ENCODE assay signal across 1 cellular context in the genomic region with DNA sequence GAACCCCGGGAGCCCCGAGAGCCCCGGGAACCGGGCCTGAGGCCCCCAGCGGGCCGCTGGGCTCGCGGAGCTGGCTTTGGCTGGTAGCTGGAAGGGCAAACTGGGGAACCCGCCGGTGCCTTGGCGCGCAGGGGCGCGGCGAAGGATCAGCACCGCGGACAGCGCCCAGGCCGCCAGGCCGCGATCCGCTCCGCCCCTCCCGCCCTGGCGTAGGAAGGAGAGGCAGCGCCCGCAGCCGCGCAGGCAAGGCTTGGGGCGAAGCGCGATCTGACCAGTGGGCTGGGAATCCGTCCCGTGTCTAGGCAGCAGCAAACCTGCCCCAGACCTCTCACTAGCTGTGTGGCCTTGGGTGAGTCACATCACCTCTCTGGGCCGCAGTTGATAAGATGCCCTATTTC.
TF ChIP-seq lines count a peak whose summit lies in the region.

No MANE protein-coding gene starts in this region.

TF ChIP-seq in HepG2, 621 proteins besides CTCF, POLR2A, EP300 and RAD21 (continued from another document and continues in another):
- TF ChIP-seq MTA1 (CRISPR knock-in tag; IDR thresholded peaks at IDR 0.05; ENCODE audit: borderline replicate concordance) (peak; percentile 66; the same call in 1 of the 2 replicates), MEIS2 (CRISPR knock-in tag; IDR thresholded peaks at IDR 0.05) (peak; percentile 98), POGZ (CRISPR knock-in tag; IDR thresholded peaks at IDR 0.05) (peak; percentile 41; the same call in 1 of the 2 replicates), KLF11 (CRISPR knock-in tag; IDR thresholded peaks at IDR 0.05) (peak; percentile 97), ZNF670 (CRISPR knock-in tag; IDR thresholded peaks at IDR 0.05; ENCODE audit: borderline replicate concordance) (peak; percentile 80), NFYC (CRISPR knock-in tag; IDR thresholded peaks at IDR 0.05) (no peak; the same call in 1 of the 2 replicates), ZNF296 (CRISPR knock-in tag; conservative IDR thresholded peaks at IDR 0.05) (peak; percentile 85; the same call in 1 of the 2 replicates), TMF1 (CRISPR knock-in tag; IDR thresholded peaks at IDR 0.05; ENCODE audit: low read depth) (peak; percentile 99), ZBTB8A (CRISPR knock-in tag; IDR thresholded peaks at IDR 0.05; ENCODE audit: borderline replicate concordance, low read depth) (peak; percentile 53; the same call in 1 of the 2 replicates), KMT2A (CRISPR knock-in tag; IDR thresholded peaks at IDR 0.05) (peak; percentile 73), ZNF274 (CRISPR knock-in tag; IDR thresholded peaks at IDR 0.05) (peak; percentile 99), SRY (CRISPR knock-in tag; IDR thresholded peaks at IDR 0.05) (peak; percentile 100), ZGPAT (CRISPR knock-in tag; IDR thresholded peaks at IDR 0.05) (peak; percentile 83), SOX5 (CRISPR knock-in tag; IDR thresholded peaks at IDR 0.05; ENCODE audit: borderline replicate concordance) (peak; percentile 64; the same call in 1 of the 2 replicates), NPAS2 (CRISPR knock-in tag; IDR thresholded peaks at IDR 0.05; ENCODE audit: borderline replicate concordance) (no peak), POLR2G (IDR thresholded peaks at IDR 0.05; ENCODE audit: low read depth, low read length) (no peak), ZNF784 (CRISPR knock-in tag; IDR thresholded peaks at IDR 0.05; ENCODE audit: borderline replicate concordance) (peak; percentile 97; the same call in 1 of the 2 replicates), ZNF773 (CRISPR knock-in tag; IDR thresholded peaks at IDR 0.05; ENCODE audit: borderline replicate concordance) (peak; percentile 99), TEAD3 (CRISPR knock-in tag; optimal IDR thresholded peaks at IDR 0.05; ENCODE audit: borderline replicate concordance) (peak; percentile 73), ZSCAN20 (CRISPR knock-in tag; IDR thresholded peaks at IDR 0.05; ENCODE audit: borderline replicate concordance) (peak; percentile 99), ZNF335 (CRISPR knock-in tag; IDR thresholded peaks at IDR 0.05) (peak; percentile 82), TCF12 (IDR thresholded peaks at IDR 0.05) (no peak), TCF12 (CRISPR knock-in tag; IDR thresholded peaks at IDR 0.05) (peak; percentile 70; the same call in 1 of the 2 replicates), ZKSCAN5 (CRISPR knock-in tag; IDR thresholded peaks at IDR 0.05) (no peak), ZNF256 (CRISPR knock-in tag; conservative IDR thresholded peaks at IDR 0.05) (peak; percentile 98), ZNF343 (CRISPR knock-in tag; IDR thresholded peaks at IDR 0.05) (peak; percentile 87; the same call in 1 of the 2 replicates), ZNF788 (CRISPR knock-in tag; IDR thresholded peaks at IDR 0.05; ENCODE audit: borderline replicate concordance) (peak; percentile 90), REXO4 (CRISPR knock-in tag; IDR thresholded peaks at IDR 0.05; ENCODE audit: borderline replicate concordance) (peak; percentile 82; the same call in 1 of the 2 replicates), ZIK1 (CRISPR knock-in tag; IDR thresholded peaks at IDR 0.05; ENCODE audit: borderline replicate concordance, low read depth) (peak; percentile 96), ZNF431 (CRISPR knock-in tag; IDR thresholded peaks at IDR 0.05; ENCODE audit: borderline replicate concordance, low read depth) (peak; percentile 96), PHF21A (CRISPR knock-in tag; IDR thresholded peaks at IDR 0.05) (no peak), ZNF225 (CRISPR knock-in tag; IDR thresholded peaks at IDR 0.05) (peak; percentile 96), REPIN1 (CRISPR knock-in tag; IDR thresholded peaks at IDR 0.05; ENCODE audit: borderline replicate concordance, low read depth) (peak; percentile 82), ZNF10 (CRISPR knock-in tag; IDR thresholded peaks at IDR 0.05; ENCODE audit: borderline replicate concordance, low read depth) (no peak), SRF (IDR thresholded peaks at IDR 0.05; ENCODE audit: low read depth, low read length) (no peak), ATF4 (CRISPR knock-in tag; IDR thresholded peaks at IDR 0.05) (peak in 1 of 2 experiments; percentile 82; a peak in 2 of 4 replicates), JUN (CRISPR knock-in tag; IDR thresholded peaks at IDR 0.05) (no peak), MIXL1 (CRISPR knock-in tag; IDR thresholded peaks at IDR 0.05) (peak; percentile 80), YEATS4 (CRISPR knock-in tag; IDR thresholded peaks at IDR 0.05; ENCODE audit: borderline replicate concordance) (peak; percentile 83; the same call in 1 of the 2 replicates), ZFP82 (CRISPR knock-in tag; IDR thresholded peaks at IDR 0.05; ENCODE audit: borderline replicate concordance) (peak; percentile 92), TERF1 (CRISPR knock-in tag; IDR thresholded peaks at IDR 0.05) (peak; percentile 84; the same call in 1 of the 2 replicates), ZNF703 (CRISPR knock-in tag; IDR thresholded peaks at IDR 0.05; ENCODE audit: borderline replicate concordance) (peak; percentile 52; the same call in 1 of the 2 replicates), SETDB1 (CRISPR knock-in tag; IDR thresholded peaks at IDR 0.05; ENCODE audit: borderline replicate concordance) (no peak), ATAD3A (CRISPR knock-in tag; IDR thresholded peaks at IDR 0.05) (peak; percentile 85; the same call in 1 of the 2 replicates), SAFB2 (CRISPR knock-in tag; IDR thresholded peaks at IDR 0.05; ENCODE audit: borderline replicate concordance, low read depth) (peak; percentile 90), ZBTB37 (CRISPR knock-in tag; IDR thresholded peaks at IDR 0.05) (no peak), ZNF160 (CRISPR knock-in tag; IDR thresholded peaks at IDR 0.05) (peak; percentile 93; the same call in 1 of the 2 replicates), GATAD2A (CRISPR knock-in tag; IDR thresholded peaks at IDR 0.05) (0 out of 2 replicates have a peak, but pooled peaks have one; percentile 20), TCF7 (IDR thresholded peaks at IDR 0.05; ENCODE audit: low read depth) (no peak)
- TF ChIP-seq, protein P1, sequence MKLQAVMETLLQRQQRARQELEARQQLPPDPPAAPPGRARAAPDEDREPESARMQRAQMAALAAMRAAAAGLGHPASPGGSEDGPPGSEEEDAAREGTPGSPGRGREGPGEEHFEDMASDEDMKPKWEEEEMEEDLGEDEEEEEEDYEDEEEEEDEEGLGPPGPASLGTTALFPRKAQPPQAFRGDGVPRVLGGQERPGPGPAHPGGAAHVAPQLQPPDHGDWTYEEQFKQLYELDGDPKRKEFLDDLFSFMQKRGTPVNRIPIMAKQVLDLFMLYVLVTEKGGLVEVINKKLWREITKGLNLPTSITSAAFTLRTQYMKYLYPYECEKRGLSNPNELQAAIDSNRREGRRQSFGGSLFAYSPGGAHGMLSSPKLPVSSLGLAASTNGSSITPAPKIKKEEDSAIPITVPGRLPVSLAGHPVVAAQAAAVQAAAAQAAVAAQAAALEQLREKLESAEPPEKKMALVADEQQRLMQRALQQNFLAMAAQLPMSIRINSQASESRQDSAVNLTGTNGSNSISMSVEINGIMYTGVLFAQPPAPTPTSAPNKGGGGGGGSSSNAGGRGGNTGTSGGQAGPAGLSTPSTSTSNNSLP (IDR thresholded peaks at IDR 0.05; ENCODE audit: low read depth, low read length): no peak
- TF ChIP-seq, protein P2, sequence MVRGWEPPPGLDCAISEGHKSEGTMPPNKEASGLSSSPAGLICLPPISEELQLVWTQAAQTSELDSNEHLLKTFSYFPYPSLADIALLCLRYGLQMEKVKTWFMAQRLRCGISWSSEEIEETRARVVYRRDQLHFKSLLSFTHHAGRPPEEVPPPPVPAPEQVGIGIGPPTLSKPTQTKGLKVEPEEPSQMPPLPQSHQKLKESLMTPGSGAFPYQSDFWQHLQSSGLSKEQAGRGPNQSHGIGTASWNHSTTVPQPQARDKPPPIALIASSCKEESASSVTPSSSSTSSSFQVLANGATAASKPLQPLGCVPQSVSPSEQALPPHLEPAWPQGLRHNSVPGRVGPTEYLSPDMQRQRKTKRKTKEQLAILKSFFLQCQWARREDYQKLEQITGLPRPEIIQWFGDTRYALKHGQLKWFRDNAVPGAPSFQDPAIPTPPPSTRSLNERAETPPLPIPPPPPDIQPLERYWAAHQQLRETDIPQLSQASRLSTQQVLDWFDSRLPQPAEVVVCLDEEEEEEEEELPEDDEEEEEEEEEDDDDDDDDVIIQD (CRISPR knock-in tag; IDR thresholded peaks at IDR 0.05; ENCODE audit: low read depth): 0 out of 2 replicates have a peak, but pooled peaks have one; percentile 53
- TF ChIP-seq, protein P3, sequence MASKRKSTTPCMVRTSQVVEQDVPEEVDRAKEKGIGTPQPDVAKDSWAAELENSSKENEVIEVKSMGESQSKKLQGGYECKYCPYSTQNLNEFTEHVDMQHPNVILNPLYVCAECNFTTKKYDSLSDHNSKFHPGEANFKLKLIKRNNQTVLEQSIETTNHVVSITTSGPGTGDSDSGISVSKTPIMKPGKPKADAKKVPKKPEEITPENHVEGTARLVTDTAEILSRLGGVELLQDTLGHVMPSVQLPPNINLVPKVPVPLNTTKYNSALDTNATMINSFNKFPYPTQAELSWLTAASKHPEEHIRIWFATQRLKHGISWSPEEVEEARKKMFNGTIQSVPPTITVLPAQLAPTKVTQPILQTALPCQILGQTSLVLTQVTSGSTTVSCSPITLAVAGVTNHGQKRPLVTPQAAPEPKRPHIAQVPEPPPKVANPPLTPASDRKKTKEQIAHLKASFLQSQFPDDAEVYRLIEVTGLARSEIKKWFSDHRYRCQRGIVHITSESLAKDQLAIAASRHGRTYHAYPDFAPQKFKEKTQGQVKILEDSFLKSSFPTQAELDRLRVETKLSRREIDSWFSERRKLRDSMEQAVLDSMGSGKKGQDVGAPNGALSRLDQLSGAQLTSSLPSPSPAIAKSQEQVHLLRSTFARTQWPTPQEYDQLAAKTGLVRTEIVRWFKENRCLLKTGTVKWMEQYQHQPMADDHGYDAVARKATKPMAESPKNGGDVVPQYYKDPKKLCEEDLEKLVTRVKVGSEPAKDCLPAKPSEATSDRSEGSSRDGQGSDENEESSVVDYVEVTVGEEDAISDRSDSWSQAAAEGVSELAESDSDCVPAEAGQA (IDR thresholded peaks at IDR 0.05; ENCODE audit: low read depth): no peak
- TF ChIP-seq, protein P3 (CRISPR knock-in tag; IDR thresholded peaks at IDR 0.05; ENCODE audit: borderline replicate concordance): peak; percentile 99
